27 cellular contexts compared by ENCODE assay signal in the genomic region with DNA sequence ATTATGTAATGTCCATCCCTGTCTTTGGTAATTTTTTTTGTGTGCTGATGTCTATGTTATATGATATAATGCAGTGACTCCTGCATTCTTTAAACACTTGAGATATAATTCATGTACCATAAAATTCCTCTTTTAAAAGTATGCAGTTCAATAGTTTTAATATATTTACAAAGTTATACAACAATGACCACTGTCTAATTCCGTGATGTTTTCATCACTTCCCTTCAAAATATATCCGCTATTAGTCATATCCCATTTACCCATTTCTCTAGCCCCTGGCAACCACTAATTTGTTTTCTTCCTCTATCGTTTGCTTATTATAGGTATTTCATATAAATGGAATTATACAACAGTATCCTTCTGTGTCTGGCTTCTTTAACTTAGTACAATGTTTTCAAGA.
DNase-seq lines count a peak whose midpoint lies in the region; ATAC-seq, FAIRE-seq and TF ChIP-seq lines count a peak whose summit lies in the region.
"Had no signal": no experiment of that assay in that cellular context is flagged by ENCODE, and none has a peak within 500 bp of the region (broad histone marks: within the 10 kb centered on the region; RNA-seq: fewer than 3 reads in every experiment).

No MANE protein-coding gene starts in this region.

- no peaks in the 10 kb centered on the region for H3K79me2 ChIP-seq in astrocyte (ENCODE audit: insufficient read depth, low read length)

- no peak overlapping the region for H3K27ac ChIP-seq in astrocyte (ENCODE audit: low read depth, low read length)
- H3K27ac ChIP-seq: BLaER1, dorsolateral prefrontal cortex, gastrocnemius medialis, VCaP had no signal

- no peak overlapping the region for H3K27ac Mint-ChIP-seq in astrocyte (ENCODE audit: unreplicated experiment)

- no peaks in the 10 kb centered on the region for H3K27me3 ChIP-seq in astrocyte (ENCODE audit: insufficient read depth, low read length)
- H3K27me3 ChIP-seq: BLaER1, dorsolateral prefrontal cortex, gastrocnemius medialis had no signal

- H3K9me3 ChIP-seq in astrocyte (ENCODE audit: insufficient read depth, low read depth, low read length), result no peaks in the 10 kb centered on the region
- H3K9me3 ChIP-seq: gastrocnemius medialis had no signal

- H3K27me3 Mint-ChIP-seq in astrocyte (ENCODE audit: low read depth, unreplicated experiment), result no peaks in the 10 kb centered on the region

- no peak overlapping the region for H3K4me2 ChIP-seq in astrocyte (ENCODE audit: low read length)
- H3K4me2 ChIP-seq: BLaER1 had no signal

- no peak overlapping the region for H3K4me3 ChIP-seq in astrocyte (ENCODE audit: insufficient read depth, low read depth, low read length)
- H3K4me3 ChIP-seq: BLaER1, dorsolateral prefrontal cortex, gastrocnemius medialis had no signal

- no peaks in the 10 kb centered on the region for H3K9me3 Mint-ChIP-seq in astrocyte (ENCODE audit: unreplicated experiment)

- no peak overlapping the region for H3K9ac ChIP-seq in astrocyte (ENCODE audit: low read length)
- H3K9ac ChIP-seq: BLaER1 had no signal

- DNase-seq in A172 (ENCODE audit: low spot score) (peak; percentile 56), HTR-8/SVneo (ENCODE audit: insufficient read length, low spot score) (peak; percentile 46), astrocyte (ENCODE audit: low read depth) (peak; percentile 0), foreskin melanocyte (peak; percentile 83), AG20443 (ENCODE audit: low spot score) (no peak), GDM1 (lab: John Stamatoyannopoulos, UW) (no peak), left lobe of liver (ENCODE audit: low spot score) (no peak), ACHN (no peak)
- DNase-seq: 8988T; activated CD8-positive, alpha-beta memory T cell treated with anti-CD3 and anti-CD28 coated beads, Interleukin-2, amount 50 U/mL, for 48 hours; activated effector memory CD4-positive, alpha-beta T cell treated with Interleukin-2 at 50 U/mL for 16 hours; Calu3; dorsolateral prefrontal cortex; gastrocnemius medialis; GOT3; kidney; NCI-H1105; NCI-H2029; NCI-H345; NCI-H82; right cardiac atrium; SIG-M5; stimulated activated CD8-positive, alpha-beta memory T cell treated with anti-CD3 and anti-CD28 coated beads, Interleukin-4, amount 100 ng/mL, for 48 hours; trophoblast cell had no signal

- no peaks in the 10 kb centered on the region for H3K36me3 ChIP-seq in astrocyte (ENCODE audit: insufficient read depth, low read length)
- H3K36me3 ChIP-seq: BLaER1, gastrocnemius medialis had no signal

- no peaks in the 10 kb centered on the region for H3K4me1 ChIP-seq in astrocyte (ENCODE audit: insufficient read depth, low read length)
- H3K4me1 ChIP-seq: BLaER1, gastrocnemius medialis had no signal

- no peaks in the 10 kb centered on the region for H3K36me3 Mint-ChIP-seq in astrocyte (ENCODE audit: low read depth, unreplicated experiment)

- no peak overlapping the region for H3K4me3 Mint-ChIP-seq in astrocyte (ENCODE audit: unreplicated experiment)

- peaks cover 3% of the 10 kb centered on the region for H3K4me1 Mint-ChIP-seq in astrocyte (ENCODE audit: low read depth, unreplicated experiment)

- no peak for ATAC-seq in left lobe of liver
- ATAC-seq: gastrocnemius medialis, HepG2, right cardiac atrium had no signal

- no peak overlapping the region for H2AFZ ChIP-seq in astrocyte (ENCODE audit: low read depth, low read length)

- in situ Hi-C loops in ACHN (cut with HindIII; ENCODE audit: low pct_ligation_motif_present, low pct_unique_long_range_greater_than_20kb, low sequenced_read_pairs), result no loop called here

- no peak for TF ChIP-seq CTCF in astrocyte (IDR thresholded peaks at IDR 0.05; ENCODE audit: insufficient read depth, low read depth, low read length)

- H4K20me1 ChIP-seq in astrocyte (ENCODE audit: insufficient read depth, low read length), result no peaks in the 10 kb centered on the region
- H4K20me1 ChIP-seq: BLaER1 had no signal

- FAIRE-seq in HTR-8/SVneo (lab: Jason Lieb, UNC) (no peak), astrocyte (lab: Jason Lieb, UNC) (no peak)
- FAIRE-seq: HepG2, kidney had no signal

Comparison
In these comparisons a context has a peak if more than half of its experiments do, and no peak if none do; other contexts are left out.
1. DNase-seq: peak in A172 (single experiment), HTR-8/SVneo (single experiment), astrocyte (single experiment) and foreskin melanocyte (single experiment); none in AG20443 (single experiment), GDM1 (single experiment), left lobe of liver (single experiment) and ACHN (single experiment).